ENCODE assay signal across 11 cellular contexts in the genomic region with DNA sequence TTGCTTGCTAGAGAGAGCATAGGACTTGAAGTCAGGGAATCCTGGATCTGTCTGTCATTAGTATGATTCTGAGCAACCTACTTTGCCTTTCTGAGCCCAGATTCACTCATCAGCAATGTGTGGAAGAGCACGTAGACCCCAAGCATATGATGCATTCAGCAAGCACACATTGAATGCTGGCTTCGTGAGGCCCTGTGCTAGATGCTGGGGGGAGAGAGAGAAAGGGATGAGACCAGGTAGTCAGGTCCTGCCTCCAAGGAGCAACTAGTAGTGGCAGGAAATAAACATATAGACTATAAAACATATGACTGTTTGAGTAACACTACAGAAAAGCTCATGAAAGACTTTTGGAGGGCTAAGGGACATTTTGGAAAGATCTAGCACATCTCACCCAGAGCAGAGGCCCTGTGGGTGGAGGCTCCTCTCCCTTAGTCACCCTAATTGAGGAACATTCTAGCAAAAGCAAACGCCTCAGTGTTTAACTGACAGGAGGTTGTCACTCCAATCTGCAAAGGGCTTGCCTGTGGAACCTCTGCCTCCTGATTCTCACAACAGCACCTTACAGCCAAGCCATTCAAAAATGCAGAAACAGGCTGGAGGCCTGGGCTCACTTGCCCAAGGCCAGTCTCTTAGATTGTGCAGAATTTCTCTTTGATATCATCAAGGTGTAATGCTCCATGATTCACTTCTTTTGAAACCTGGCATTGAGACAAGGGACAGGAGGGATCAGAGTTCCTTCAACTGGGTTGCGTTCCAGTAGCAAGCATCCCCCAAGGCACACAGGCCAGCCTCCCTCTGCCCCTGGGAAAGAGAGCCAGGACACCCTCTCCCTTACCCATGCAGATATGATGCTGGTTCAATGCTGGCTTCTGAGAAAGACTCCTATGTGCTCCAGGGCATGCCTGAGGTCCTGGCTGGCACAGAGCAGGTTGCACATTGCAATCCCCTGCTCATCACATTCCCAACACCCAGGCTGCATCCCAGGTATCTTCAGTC. TPM values are rescaled to one million over a fixed set of nuclear protein-coding genes. Genes with fewer than 3 reads are reported as not detected.
DNase-seq lines count a peak whose midpoint lies in the region; ATAC-seq and TF ChIP-seq lines count a peak whose summit lies in the region.
"Had no signal": no experiment of that assay in that cellular context is flagged by ENCODE, and none has a peak within 500 bp of the region (broad histone marks: within the 10 kb centered on the region; RNA-seq: fewer than 3 reads in every experiment).

No MANE protein-coding gene starts in this region.

- CTCF ChIA-PET in WTC11 (lab: Charles Lee) = interaction anchor here (1.1 to 1.7 kb wide), 3 partner anchors 26 to 32 kb away, joined by 3 to 7 read pairs (median 7); a partner anchor contains a TSS

- peaks cover 39 to 50% of the 10 kb centered on the region in 2 donors for H3K36me3 Mint-ChIP-seq in CD14-positive monocyte
- H3K36me3 Mint-ChIP-seq in WTC11 = no peaks in the 10 kb centered on the region

- H3K9me3 ChIP-seq in mucosa of rectum (ENCODE audit: control insufficient read depth in 2 of 2, low read length in 2 of 2) = no peaks in the 10 kb centered on the region
- H3K9me3 ChIP-seq: ascending aorta had no signal

- no peak for TF ChIP-seq CTCF in CD14-positive monocyte (IDR thresholded peaks at IDR 0.05)
- TF ChIP-seq CTCF in WTC11 (IDR thresholded peaks at IDR 0.05) = no peak

- H3K4me3 ChIP-seq in Jurkat, Clone E6-1 (ENCODE audit: low read length) = peak overlapping the region; percentile 50; the same call in 1 of the 2 replicates
- H3K4me3 ChIP-seq in mucosa of rectum (ENCODE audit: low read length in 2 of 2) = peak overlapping the region; percentile 44 to 70

- intact Hi-C loops in CD14-positive monocyte (cut with micrococcal nuclease) = loop anchor here in 1 of 2 donors (5.0 to 10.0 kb wide), 2 partner anchors 34 to 293 kb away; a partner anchor contains a TSS

- POLR2A ChIA-PET in WTC11 (lab: Charles Lee) = no interaction called here

- no peaks in the 10 kb centered on the region for H3K27me3 ChIP-seq in mucosa of rectum (ENCODE audit: control insufficient read depth in 2 of 2, insufficient read depth in 2 of 2, low read length in 2 of 2)
- H3K27me3 ChIP-seq: ascending aorta had no signal

- ATAC-seq in WTC11 (no peak), HG02884 (IDR thresholded peaks at IDR 0.05; ENCODE audit: unreplicated experiment) (no peak)

- H3K4me3 Mint-ChIP-seq in CD14-positive monocyte = peak overlapping the region; percentile 97 to 99
- H3K4me3 Mint-ChIP-seq in WTC11 = no peak overlapping the region

- peaks cover 11 to 26% of the 10 kb centered on the region in 2 donors for H3K4me1 ChIP-seq in mucosa of rectum (ENCODE audit: control insufficient read depth in 2 of 2, insufficient read depth in 2 of 2, low read length in 2 of 2)
- H3K4me1 ChIP-seq: parathyroid adenoma had no signal

- H3K9ac ChIP-seq in mucosa of rectum (ENCODE audit: low read depth in 1 of 2, low read length in 2 of 2) = peak overlapping the region; percentile 5 to 63
- H3K9ac ChIP-seq: parathyroid adenoma had no signal

- H3K27ac Mint-ChIP-seq in CD14-positive monocyte (peak overlapping the region; percentile 98 to 99 (median 99)), WTC11 (no peak overlapping the region)

- H3K4me1 Mint-ChIP-seq in CD14-positive monocyte (peaks cover 99% of the 10 kb centered on the region), WTC11 (peaks cover 37% of the 10 kb centered on the region)

- H3K9me3 Mint-ChIP-seq in CD14-positive monocyte = no peaks in the 10 kb centered on the region
- no peaks in the 10 kb centered on the region for H3K9me3 Mint-ChIP-seq in WTC11

- DNase-seq in CD14-positive monocyte (ENCODE audit: low spot score) (peak; percentile 67), WTC11 (ENCODE audit: low spot score) (no peak), HCEC 1CT (no peak)
- no peak for DNase-seq in Jurkat, Clone E6-1 (ENCODE audit: low read depth, low spot score)
- DNase-seq in activated naive CD4-positive, alpha-beta T cell treated with anti-CD3 and anti-CD28 coated beads, Interleukin-2, amount 50 U/mL, for 16 hours = peak; percentile 37
- no peak for DNase-seq in stimulated activated naive CD4-positive, alpha-beta T cell treated with Interleukin-2 at 50 U/mL for 16 hours (lab: John Stamatoyannopoulos, UW)
- DNase-seq: NCI-H2029 treated with DMSO at 0.1 percent for 48 hours had no signal

- H3K36me3 ChIP-seq in mucosa of rectum (ENCODE audit: control insufficient read depth in 2 of 2, insufficient read depth in 2 of 2, low read length in 2 of 2) = peaks cover 3 to 8% of the 10 kb centered on the region in 2 donors
- H3K36me3 ChIP-seq: ascending aorta had no signal

- peak overlapping the region; percentile 72 to 86 for H3K27ac ChIP-seq in mucosa of rectum (ENCODE audit: low read depth in 2 of 2, low read length in 2 of 2)
- H3K27ac ChIP-seq: parathyroid adenoma had no signal

- H3K27me3 Mint-ChIP-seq in CD14-positive monocyte (ENCODE audit: low read depth in 3 of 3) = peaks cover 0 to 5% (median 2%) of the 10 kb centered on the region in 3 donors
- H3K27me3 Mint-ChIP-seq in WTC11 (ENCODE audit: low read depth) = peaks cover 8% of the 10 kb centered on the region

TF ChIP-seq in WTC11, 78 proteins besides CTCF, POLR2A, EP300 and RAD21 (continues in another document):
- TF ChIP-seq, protein P1, sequence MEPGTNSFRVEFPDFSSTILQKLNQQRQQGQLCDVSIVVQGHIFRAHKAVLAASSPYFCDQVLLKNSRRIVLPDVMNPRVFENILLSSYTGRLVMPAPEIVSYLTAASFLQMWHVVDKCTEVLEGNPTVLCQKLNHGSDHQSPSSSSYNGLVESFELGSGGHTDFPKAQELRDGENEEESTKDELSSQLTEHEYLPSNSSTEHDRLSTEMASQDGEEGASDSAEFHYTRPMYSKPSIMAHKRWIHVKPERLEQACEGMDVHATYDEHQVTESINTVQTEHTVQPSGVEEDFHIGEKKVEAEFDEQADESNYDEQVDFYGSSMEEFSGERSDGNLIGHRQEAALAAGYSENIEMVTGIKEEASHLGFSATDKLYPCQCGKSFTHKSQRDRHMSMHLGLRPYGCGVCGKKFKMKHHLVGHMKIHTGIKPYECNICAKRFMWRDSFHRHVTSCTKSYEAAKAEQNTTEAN (CRISPR knock-in tag; IDR thresholded peaks at IDR 0.05) = no peak
- TF ChIP-seq MYBL2 (CRISPR knock-in tag; IDR thresholded peaks at IDR 0.05) (no peak), TP53 (CRISPR knock-in tag; IDR thresholded peaks at IDR 0.05) (no peak), ZNF317 (CRISPR knock-in tag; IDR thresholded peaks at IDR 0.05; ENCODE audit: borderline replicate concordance, low read depth) (no peak), PRRX2 (CRISPR knock-in tag; IDR thresholded peaks at IDR 0.05) (no peak), ATF1 (CRISPR knock-in tag; IDR thresholded peaks at IDR 0.05) (no peak), EMX1 (CRISPR knock-in tag; IDR thresholded peaks at IDR 0.05) (no peak), TEAD4 (CRISPR knock-in tag; IDR thresholded peaks at IDR 0.05) (no peak), ZNF121 (CRISPR knock-in tag; IDR thresholded peaks at IDR 0.05) (no peak), ZNF671 (CRISPR knock-in tag; IDR thresholded peaks at IDR 0.05) (no peak)
- TF ChIP-seq, protein P2, sequence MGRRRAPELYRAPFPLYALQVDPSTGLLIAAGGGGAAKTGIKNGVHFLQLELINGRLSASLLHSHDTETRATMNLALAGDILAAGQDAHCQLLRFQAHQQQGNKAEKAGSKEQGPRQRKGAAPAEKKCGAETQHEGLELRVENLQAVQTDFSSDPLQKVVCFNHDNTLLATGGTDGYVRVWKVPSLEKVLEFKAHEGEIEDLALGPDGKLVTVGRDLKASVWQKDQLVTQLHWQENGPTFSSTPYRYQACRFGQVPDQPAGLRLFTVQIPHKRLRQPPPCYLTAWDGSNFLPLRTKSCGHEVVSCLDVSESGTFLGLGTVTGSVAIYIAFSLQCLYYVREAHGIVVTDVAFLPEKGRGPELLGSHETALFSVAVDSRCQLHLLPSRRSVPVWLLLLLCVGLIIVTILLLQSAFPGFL (CRISPR knock-in tag; IDR thresholded peaks at IDR 0.05; ENCODE audit: borderline replicate concordance) = no peak
- TF ChIP-seq, protein P3, sequence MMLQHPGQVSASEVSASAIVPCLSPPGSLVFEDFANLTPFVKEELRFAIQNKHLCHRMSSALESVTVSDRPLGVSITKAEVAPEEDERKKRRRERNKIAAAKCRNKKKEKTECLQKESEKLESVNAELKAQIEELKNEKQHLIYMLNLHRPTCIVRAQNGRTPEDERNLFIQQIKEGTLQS (CRISPR knock-in tag; conservative IDR thresholded peaks at IDR 0.05) = no peak
- TF ChIP-seq, protein P4, sequence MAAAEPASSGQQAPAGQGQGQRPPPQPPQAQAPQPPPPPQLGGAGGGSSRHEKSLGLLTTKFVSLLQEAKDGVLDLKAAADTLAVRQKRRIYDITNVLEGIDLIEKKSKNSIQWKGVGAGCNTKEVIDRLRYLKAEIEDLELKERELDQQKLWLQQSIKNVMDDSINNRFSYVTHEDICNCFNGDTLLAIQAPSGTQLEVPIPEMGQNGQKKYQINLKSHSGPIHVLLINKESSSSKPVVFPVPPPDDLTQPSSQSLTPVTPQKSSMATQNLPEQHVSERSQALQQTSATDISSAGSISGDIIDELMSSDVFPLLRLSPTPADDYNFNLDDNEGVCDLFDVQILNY (CRISPR knock-in tag; IDR thresholded peaks at IDR 0.05) = no peak
- TF ChIP-seq, protein P5, sequence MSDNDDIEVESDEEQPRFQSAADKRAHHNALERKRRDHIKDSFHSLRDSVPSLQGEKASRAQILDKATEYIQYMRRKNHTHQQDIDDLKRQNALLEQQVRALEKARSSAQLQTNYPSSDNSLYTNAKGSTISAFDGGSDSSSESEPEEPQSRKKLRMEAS (CRISPR knock-in tag; IDR thresholded peaks at IDR 0.05) = no peak

RNA-seq across cellular contexts. Expression of a gene that starts 26.1 kb away (rescaled TPM):
- polyA plus RNA-seq in CD14-positive monocyte = 1 to 10 TPM; 1.5 to 2.5 TPM
- polyA plus RNA-seq in Jurkat, Clone E6-1 (2012; ENCODE audit: insufficient read depth, insufficient read length) = 7.6 TPM
- total RNA-seq in WTC11 (2021) = 6.3 to 7.2 TPM (median 6.8 TPM) in 3 replicates

Comparison
In these comparisons a context has a peak if more than half of its experiments do, and no peak if none do; other contexts are left out.
1. DNase-seq: peak in CD14-positive monocyte (single experiment) and activated naive CD4-positive, alpha-beta T cell treated with anti-CD3 and anti-CD28 coated beads, Interleukin-2, amount 50 U/mL, for 16 hours (single experiment); none in Jurkat, Clone E6-1 (single experiment), WTC11 (single experiment), HCEC 1CT (single experiment) and stimulated activated naive CD4-positive, alpha-beta T cell treated with Interleukin-2 at 50 U/mL for 16 hours (single experiment).